Comparison of ENCODE assay signal across 1 cellular context in genomic region chr1:161827786-161828185, GRCh38.
TF ChIP-seq lines count a peak whose summit lies in the region.

No MANE protein-coding gene starts in this region.

TF ChIP-seq in SK-N-SH treated with all-trans-retinoic acid at 6 μM for 48 hours, 23 proteins besides CTCF, POLR2A, EP300 and RAD21 (continued from another document):
- no peak for TF ChIP-seq POU6F1 (CRISPR knock-in tag; IDR thresholded peaks at IDR 0.05; ENCODE audit: borderline replicate concordance, low read depth)
- TF ChIP-seq ARNTL (CRISPR knock-in tag; IDR thresholded peaks at IDR 0.05; ENCODE audit: borderline replicate concordance, low read depth), result no peak
- TF ChIP-seq CREB5 (CRISPR knock-in tag; IDR thresholded peaks at IDR 0.05; ENCODE audit: low read depth), result no peak
